22 cellular contexts compared by ENCODE assay signal in the genomic region with DNA sequence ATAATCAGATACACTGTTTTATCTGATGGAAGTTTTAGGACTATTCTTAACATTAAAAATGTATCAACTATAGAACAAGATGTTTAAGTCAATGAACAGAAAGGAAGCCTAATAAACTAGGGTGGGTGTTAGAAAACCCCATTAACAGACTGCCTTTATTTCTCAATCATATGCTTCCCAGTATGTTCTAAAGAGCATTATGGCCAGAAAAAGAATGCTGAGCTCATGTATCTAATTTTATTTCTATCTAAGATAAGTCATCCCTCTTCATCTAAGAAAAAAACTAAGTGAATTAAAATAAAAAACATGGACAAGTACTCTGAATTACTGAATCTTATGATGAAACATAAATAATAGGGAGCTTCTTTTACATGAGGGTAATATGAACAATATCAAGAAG.
"Had no signal": no experiment of that assay in that cellular context is flagged by ENCODE, and none has a peak within 500 bp of the region (broad histone marks: within the 10 kb centered on the region; RNA-seq: fewer than 3 reads in every experiment).

No MANE protein-coding gene starts in this region.

- DNase-seq: activated CD4-positive, alpha-beta T cell treated with anti-CD3 and anti-CD28 coated beads for 36 hours; activated CD4-positive, CD25-positive, alpha-beta regulatory T cell; activated CD8-positive, alpha-beta memory T cell treated with anti-CD3 and anti-CD28 coated beads, Interleukin-2, amount 10 ng/mL, durations not matched to agents 7 days and 5 days; activated CD8-positive, alpha-beta T cell treated with anti-CD3 and anti-CD28 coated beads, Interleukin-2, amount 10 ng/mL, durations not matched to agents 7 days and 5 days; activated naive CD8-positive, alpha-beta T cell treated with anti-CD3 and anti-CD28 coated beads, Interleukin-2, amount 50 U/mL, for 24 hours; activated T-cell treated with anti-CD3 and anti-CD28 coated beads, Interleukin-2, amount 50 U/mL, for 48 hours; body of pancreas; cortex of kidney; effector memory CD8-positive, alpha-beta T cell; left lung; spleen; stimulated activated CD4-positive, alpha-beta T cell treated with anti-CD3 and anti-CD28 coated beads, Interleukin-2, amount 100 ng/mL, for 48 hours; stimulated activated naive CD8-positive, alpha-beta T cell treated with anti-CD3 and anti-CD28 coated beads, Interleukin-15, Interleukin-2, amounts not matched to agents 100 U/mL and 50 U/mL, for 24 hours; T-helper 1 cell; upper lobe of left lung had no signal

- H3K4me1 ChIP-seq: body of pancreas, vagina had no signal

- H3K9me3 Mint-ChIP-seq: activated naive CD4-positive, alpha-beta T cell treated with anti-CD3 and anti-CD28 coated beads, Interleukin-2, amount 50 U/mL, for 24 hours; activated naive CD8-positive, alpha-beta T cell treated with anti-CD3 and anti-CD28 coated beads, Interleukin-2, amount 50 U/mL, for 24 hours; activated T-helper 2 cell treated with anti-CD3 and anti-CD28 coated beads, Interferon-gamma antibody, Interleukin-2, Interleukin-4, amounts not matched to agents 10 μg/mL and 5 μg/mL and 100 μg/mL, durations not matched to agents 14 hours and 24 hours and 36 hours; natural killer cell treated with Interleukin-12 subunit alpha and Interleukin-12 subunit beta and Interleukin-15 and Interleukin-18, amount 100 ng/mL, for 72 hours had no signal

- H3K4me1 Mint-ChIP-seq: activated naive CD8-positive, alpha-beta T cell treated with anti-CD3 and anti-CD28 coated beads, Interleukin-2, amount 50 U/mL, for 24 hours had no signal

- H3K36me3 ChIP-seq: cardiac muscle cell had no signal

- H3K27ac Mint-ChIP-seq: activated CD4-positive, alpha-beta T cell treated with anti-CD3 and anti-CD28 coated beads for 36 hours; activated CD8-positive, alpha-beta memory T cell treated with anti-CD3 and anti-CD28 coated beads, Interleukin-2, amount 10 ng/mL, durations not matched to agents 7 days and 5 days; activated CD8-positive, alpha-beta T cell treated with anti-CD3 and anti-CD28 coated beads, Interleukin-2, amount 10 ng/mL, durations not matched to agents 7 days and 5 days; activated naive CD4-positive, alpha-beta T cell treated with anti-CD3 and anti-CD28 coated beads, Interleukin-2, amount 50 U/mL, for 24 hours; activated naive CD8-positive, alpha-beta T cell treated with anti-CD3 and anti-CD28 coated beads, Interleukin-2, amount 50 U/mL, for 24 hours; activated T-helper 2 cell treated with anti-CD3 and anti-CD28 coated beads, Interferon-gamma antibody, Interleukin-2, Interleukin-4, amounts not matched to agents 10 μg/mL and 5 μg/mL and 100 μg/mL, durations not matched to agents 14 hours and 24 hours and 36 hours; natural killer cell treated with Interleukin-12 subunit alpha and Interleukin-12 subunit beta and Interleukin-15 and Interleukin-18, amount 100 ng/mL, for 72 hours; T-helper 2 cell treated with Interferon-gamma antibody and Interleukin-4, amounts not matched to agents 5 μg/mL and 100 μg/mL, for 36 hours had no signal

- ATAC-seq: activated CD4-positive, alpha-beta T cell treated with anti-CD3 and anti-CD28 coated beads for 36 hours; activated CD8-positive, alpha-beta memory T cell treated with anti-CD3 and anti-CD28 coated beads, Interleukin-2, amount 10 ng/mL, durations not matched to agents 7 days and 5 days; activated CD8-positive, alpha-beta T cell treated with anti-CD3 and anti-CD28 coated beads, Interleukin-2, amount 10 ng/mL, durations not matched to agents 7 days and 5 days; activated naive CD8-positive, alpha-beta T cell treated with anti-CD3 and anti-CD28 coated beads, Interleukin-2, amount 50 U/mL, for 24 hours; body of pancreas; effector memory CD8-positive, alpha-beta T cell; left lung; natural killer cell treated with Interleukin-12 subunit alpha and Interleukin-12 subunit beta and Interleukin-15 and Interleukin-18, amount 100 ng/mL, for 72 hours; stimulated activated naive CD8-positive, alpha-beta T cell treated with anti-CD3 and anti-CD28 coated beads, Interleukin-15, Interleukin-2, amounts not matched to agents 100 U/mL and 50 U/mL, for 24 hours had no signal

- H3K9me3 ChIP-seq: body of pancreas, left lung, upper lobe of left lung, vagina had no signal

- H3K4me3 Mint-ChIP-seq: activated CD4-positive, alpha-beta T cell treated with anti-CD3 and anti-CD28 coated beads for 36 hours; activated CD8-positive, alpha-beta memory T cell treated with anti-CD3 and anti-CD28 coated beads, Interleukin-2, amount 10 ng/mL, durations not matched to agents 7 days and 5 days; activated CD8-positive, alpha-beta T cell treated with anti-CD3 and anti-CD28 coated beads, Interleukin-2, amount 10 ng/mL, durations not matched to agents 7 days and 5 days; activated naive CD4-positive, alpha-beta T cell treated with anti-CD3 and anti-CD28 coated beads, Interleukin-2, amount 50 U/mL, for 24 hours; activated naive CD8-positive, alpha-beta T cell treated with anti-CD3 and anti-CD28 coated beads, Interleukin-2, amount 50 U/mL, for 24 hours; effector memory CD8-positive, alpha-beta T cell; natural killer cell treated with Interleukin-12 subunit alpha and Interleukin-12 subunit beta and Interleukin-15 and Interleukin-18, amount 100 ng/mL, for 72 hours; T-helper 2 cell treated with Interferon-gamma antibody and Interleukin-4, amounts not matched to agents 5 μg/mL and 100 μg/mL, for 36 hours had no signal

- H3K4me3 ChIP-seq: body of pancreas, cardiac muscle cell, left lung, lung, spleen, upper lobe of left lung, vagina had no signal

- H3K27me3 ChIP-seq: body of pancreas, cardiac muscle cell, left lung, spleen, upper lobe of left lung, vagina had no signal

- H3K27ac ChIP-seq: body of pancreas, left lung, spleen, upper lobe of left lung, vagina had no signal

- H3K27me3 Mint-ChIP-seq: activated CD4-positive, alpha-beta T cell treated with anti-CD3 and anti-CD28 coated beads for 36 hours; activated CD8-positive, alpha-beta memory T cell treated with anti-CD3 and anti-CD28 coated beads, Interleukin-2, amount 10 ng/mL, durations not matched to agents 7 days and 5 days; activated naive CD4-positive, alpha-beta T cell treated with anti-CD3 and anti-CD28 coated beads, Interleukin-2, amount 50 U/mL, for 24 hours; activated naive CD8-positive, alpha-beta T cell treated with anti-CD3 and anti-CD28 coated beads, Interleukin-2, amount 50 U/mL, for 24 hours; effector memory CD8-positive, alpha-beta T cell; natural killer cell treated with Interleukin-12 subunit alpha and Interleukin-12 subunit beta and Interleukin-15 and Interleukin-18, amount 100 ng/mL, for 72 hours had no signal
